Comparison of ENCODE assay signal across 9 cellular contexts in genomic region chr6:1612386-1612893, GRCh38. TPM values are rescaled to one million over a fixed set of nuclear protein-coding genes. Genes with fewer than 3 reads are reported as not detected.
DNase-seq lines count a peak whose midpoint lies in the region; ATAC-seq and TF ChIP-seq lines count a peak whose summit lies in the region.
"Had no signal": no experiment of that assay in that cellular context is flagged by ENCODE, and none has a peak within 500 bp of the region (broad histone marks: within the 10 kb centered on the region; RNA-seq: fewer than 3 reads in every experiment).

No MANE protein-coding gene starts in this region.

- H3K9me2 ChIP-seq in GM23338 (ENCODE audit: insufficient read depth): no peaks in the 10 kb centered on the region

- H3K4me3 ChIP-seq in GM23338 (peak overlapping the region; percentile 46; the same call in 1 of the 2 replicates), WI38 (ENCODE audit: low read depth, low read length) (peak overlapping the region; percentile 82), fibroblast of pulmonary artery (replicated peaks; ENCODE audit: low read depth, low read length) (peak overlapping the region; percentile 72), smooth muscle cell (peak overlapping the region; percentile 56)

- H4K20me1 ChIP-seq in GM23338 (replicated peaks; ENCODE audit: insufficient read depth): peaks cover 23% of the 10 kb centered on the region
- H4K20me1 ChIP-seq in smooth muscle cell (ENCODE audit: low read depth): peaks cover 10% of the 10 kb centered on the region

- H2AFZ ChIP-seq in GM23338: no peak overlapping the region
- no peak overlapping the region for H2AFZ ChIP-seq in smooth muscle cell (ENCODE audit: low read depth)

- H3K4me2 ChIP-seq in GM23338: no peak overlapping the region; the same call in 1 of the 2 replicates
- H3K4me2 ChIP-seq in smooth muscle cell: peak overlapping the region; percentile 91
- H3K4me2 ChIP-seq: KMS-11 had no signal

- H3K4me1 ChIP-seq in GM23338 (ENCODE audit: insufficient read depth) (peaks cover 39% of the 10 kb centered on the region), smooth muscle cell (ENCODE audit: low read depth) (peaks cover 23% of the 10 kb centered on the region)

- H3K4me3 Mint-ChIP-seq in GM23338: peak overlapping the region; percentile 66; the same call in 1 of the 3 replicates

- no peak overlapping the region for H3K9ac ChIP-seq in smooth muscle cell (ENCODE audit: low read depth)
- H3K9ac ChIP-seq: KMS-11 had no signal

- ATAC-seq in GM23338: no peak
- ATAC-seq in HG02840 (IDR thresholded peaks at IDR 0.05; ENCODE audit: low FRiP score, unreplicated experiment): no peak
- no peak for ATAC-seq in GM21515 (IDR thresholded peaks at IDR 0.05; ENCODE audit: unreplicated experiment)

- H3K79me2 ChIP-seq in GM23338 (replicated peaks; ENCODE audit: insufficient read depth): no peaks in the 10 kb centered on the region
- H3K79me2 ChIP-seq in smooth muscle cell (ENCODE audit: low read depth): no peaks in the 10 kb centered on the region

- H3K27me3 ChIP-seq in GM23338 (ENCODE audit: insufficient read depth) (peaks cover 97% of the 10 kb centered on the region), smooth muscle cell (ENCODE audit: low read depth) (peaks cover 90% of the 10 kb centered on the region)

- H3K9me3 Mint-ChIP-seq in GM23338: peaks cover 9% of the 10 kb centered on the region

- no peak overlapping the region for H3K27ac ChIP-seq in GM23338 (ENCODE audit: low read depth)
- no peak overlapping the region for H3K27ac ChIP-seq in smooth muscle cell (ENCODE audit: low read depth)
- H3K27ac ChIP-seq: KMS-11, VCaP had no signal

- peaks cover 31% of the 10 kb centered on the region for H3K4me1 Mint-ChIP-seq in GM23338

- 12% methylated on average over 8 of the region's 8 CpGs for WGBS in smooth muscle cell (ENCODE audit: low lambda C conversion rate)

- TF ChIP-seq CTCF in GM23338 (conservative IDR thresholded peaks at IDR 0.05; ENCODE audit: low read depth in 2 of 2): no peak
- no peak for TF ChIP-seq CTCF in WI38 (IDR thresholded peaks at IDR 0.05; ENCODE audit: low read depth, low read length)
- no peak for TF ChIP-seq CTCF in fibroblast of pulmonary artery (IDR thresholded peaks at IDR 0.05; ENCODE audit: low read length, missing control alignments)
- TF ChIP-seq CTCF in smooth muscle cell (IDR thresholded peaks at IDR 0.05; ENCODE audit: borderline replicate concordance, insufficient read depth, poor library complexity, severe bottlenecking): no peak

- no peaks in the 10 kb centered on the region; the same call in 2 of the 3 replicates for H3K36me3 Mint-ChIP-seq in GM23338 (ENCODE audit: low read depth)

- DNase-seq in GM23338 (ENCODE audit: low spot score) (no peak), fibroblast of pulmonary artery (ENCODE audit: low read depth) (no peak), smooth muscle cell (lab: John Stamatoyannopoulos, UW; ENCODE audit: unreplicated experiment) (no peak)
- no peak for DNase-seq in stimulated activated CD8-positive, alpha-beta memory T cell treated with anti-CD3 and anti-CD28 coated beads, Interleukin-4, amount 100 ng/mL, for 48 hours

- H3K27ac Mint-ChIP-seq in GM23338: no peak overlapping the region

- H3F3A ChIP-seq in GM23338 (replicated peaks; ENCODE audit: low read depth) (peaks cover 24% of the 10 kb centered on the region; the same call in 1 of the 2 replicates), smooth muscle cell (ENCODE audit: low read depth) (no peaks in the 10 kb centered on the region)

- no peaks in the 10 kb centered on the region for H3K9me3 ChIP-seq in smooth muscle cell (replicated peaks; ENCODE audit: low read depth)

- no peaks in the 10 kb centered on the region for H3K36me3 ChIP-seq in GM23338 (ENCODE audit: insufficient read depth)
- no peaks in the 10 kb centered on the region for H3K36me3 ChIP-seq in smooth muscle cell (ENCODE audit: low read depth)

- H3K27me3 Mint-ChIP-seq in GM23338 (ENCODE audit: insufficient read depth, low read depth, poor library complexity): peaks cover 81% of the 10 kb centered on the region

TF ChIP-seq in GM23338, 12 proteins besides CTCF, POLR2A, EP300 and RAD21:
- TF ChIP-seq EZH2 (IDR thresholded peaks at IDR 0.05; ENCODE audit: low read depth, unreplicated experiment) (peak; percentile 71), ZNF331 (CRISPR knock-in tag; IDR thresholded peaks at IDR 0.05; ENCODE audit: low read depth) (no peak)

RNA-seq across cellular contexts. Expression of gene FOXC1, which starts 2.7 kb away (rescaled TPM):
- 0.10 and 0.27 TPM in 2 replicates for total RNA-seq in GM23338 (2014; rRNA removed; shearing (Covaris generic))
- polyA plus RNA-seq in GM23338 (2016; fragmentation: Nextera tagmentation; extraction: Ambion mirVana): 0.13 and 0.21 TPM in 2 replicates
- 0.58 and 1.4 TPM in 2 replicates for total RNA-seq in smooth muscle cell
- polyA plus RNA-seq in smooth muscle cell: 0.10 and 0.40 TPM in 2 replicates
